32 cellular contexts compared by ENCODE assay signal in the genomic region with DNA sequence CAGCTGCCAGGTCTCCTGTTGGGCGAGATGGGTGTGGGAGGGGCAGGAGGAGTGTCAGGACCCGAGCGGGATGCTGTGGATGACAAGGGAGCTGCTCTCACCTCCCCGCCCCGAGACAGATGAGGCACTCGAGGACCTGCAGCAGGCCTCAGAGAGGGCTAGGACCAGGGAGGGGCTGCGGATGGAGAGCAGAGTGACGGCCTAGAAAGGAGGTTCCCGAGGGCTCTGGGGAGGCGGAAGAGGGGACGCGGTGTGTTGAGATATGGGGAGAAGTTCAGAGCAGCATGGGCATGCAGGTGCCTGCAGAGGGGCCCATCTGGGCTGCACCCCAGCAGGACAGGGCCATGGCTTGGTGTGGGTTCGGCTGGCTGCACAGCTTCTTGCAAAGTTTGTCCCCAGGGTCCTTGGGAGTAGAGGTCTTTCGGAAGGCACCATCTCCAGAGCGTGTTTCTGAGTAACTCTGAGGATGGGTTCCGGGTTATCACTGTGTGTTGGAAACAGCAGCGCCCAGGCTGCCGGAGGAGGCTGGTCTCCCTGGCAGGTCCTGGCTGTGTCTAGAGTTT.
"Had no signal": no experiment of that assay in that cellular context is flagged by ENCODE, and none has a peak within 500 bp of the region (broad histone marks: within the 10 kb centered on the region; RNA-seq: fewer than 3 reads in every experiment).

No MANE protein-coding gene starts in this region.

- H3K4me3 ChIP-seq: adrenal gland, ascending aorta, breast epithelium, cardiac muscle cell, colonic mucosa, dorsolateral prefrontal cortex, heart left ventricle had no signal

- DNase-seq: activated B cell treated with CpG ODN at 0.5 μM for 24 hours; activated CD4-positive, alpha-beta T cell treated with anti-CD3 and anti-CD28 coated beads for 48 hours; activated CD4-positive, alpha-beta T cell treated with anti-CD3 and anti-CD28 coated beads, Interleukin-2, amount 50 U/mL, for 1 hour; activated CD4-positive, alpha-beta T cell treated with anti-CD3 and anti-CD28 coated beads, Interleukin-2, amount 50 U/mL, for 48 hours; activated CD8-positive, alpha-beta memory T cell treated with anti-CD3 and anti-CD28 coated beads for 24 hours; activated CD8-positive, alpha-beta T cell treated with anti-CD3 and anti-CD28 coated beads for 36 hours; activated effector memory CD4-positive, alpha-beta T cell treated with Interleukin-2 at 50 U/mL for 16 hours; activated gamma-delta T cell treated with Interleukin-2 at 50 U/mL for 16 hours; activated naive CD4-positive, alpha-beta T cell treated with anti-CD3 and anti-CD28 coated beads for 36 hours; activated naive CD8-positive, alpha-beta T cell treated with anti-CD3 and anti-CD28 coated beads for 36 hours; activated naive CD8-positive, alpha-beta T cell treated with anti-CD3 and anti-CD28 coated beads, Interleukin-2, amount 50 U/mL, for 24 hours; activated T-cell treated with anti-CD3 and anti-CD28 coated beads, Interleukin-2, amount 50 U/mL, for 4 hours; adrenal gland; amygdala; central memory CD4-positive, alpha-beta T cell; cerebellar nuclear complex; colonic mucosa; dorsolateral prefrontal cortex; effector memory CD4-positive, alpha-beta T cell; endodermal cell; foreskin fibroblast; heart left ventricle; T-helper 17 cell; T1000; WERI-Rb-1 had no signal

- H3K36me3 ChIP-seq: adrenal gland, ascending aorta, breast epithelium, cardiac muscle cell, colonic mucosa, heart left ventricle, WERI-Rb-1 had no signal

- ATAC-seq: activated CD4-positive, CD25-positive, alpha-beta regulatory T cell treated with anti-CD3 and anti-CD28 coated beads, Interleukin-2, amount 50 U/mL, for 24 hours; activated CD8-positive, alpha-beta T cell treated with anti-CD3 and anti-CD28 coated beads for 36 hours; activated naive CD8-positive, alpha-beta T cell treated with anti-CD3 and anti-CD28 coated beads, Interleukin-2, amount 50 U/mL, for 24 hours; activated T-cell treated with anti-CD3 and anti-CD28 coated beads, Interleukin-2, amount 50 U/mL, for 4 hours; activated T-helper 17 cell treated with anti-CD3 and anti-CD28 coated beads, Interleukin-2, amount 50 U/mL, for 72 hours; esophagus mucosa; T-helper 17 cell had no signal

- H3K9me3 ChIP-seq: adrenal gland, ascending aorta, breast epithelium, colonic mucosa, heart left ventricle had no signal

- H3K27ac ChIP-seq: adrenal gland, ascending aorta, breast epithelium, cardiac muscle cell, colonic mucosa, dorsolateral prefrontal cortex, heart left ventricle, WERI-Rb-1 had no signal

- FAIRE-seq: frontal cortex had no signal

- H3K4me1 ChIP-seq: adrenal gland, ascending aorta, breast epithelium, colonic mucosa, heart left ventricle had no signal

- H3K27me3 ChIP-seq: adrenal gland, ascending aorta, breast epithelium, colonic mucosa had no signal
